8 cellular contexts compared by ENCODE assay signal in the genomic region with DNA sequence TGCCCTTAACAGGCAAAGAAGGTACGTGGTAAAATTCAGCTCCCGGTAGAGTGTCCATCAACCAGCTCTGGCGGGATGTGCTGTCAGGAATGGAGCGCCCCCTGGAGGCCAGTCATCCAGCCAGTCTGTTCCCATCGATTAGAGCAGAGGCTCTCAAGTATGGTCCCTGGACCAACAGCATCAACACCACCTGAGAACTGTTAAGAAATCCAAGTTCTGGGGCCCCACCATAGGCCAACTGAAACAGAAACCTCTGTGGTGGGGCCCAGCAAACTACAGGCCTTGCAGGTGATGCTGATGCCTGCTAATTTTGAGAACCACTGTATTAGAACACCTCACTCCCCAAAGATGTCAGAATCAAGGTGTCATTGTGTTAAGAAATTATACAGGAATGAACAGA.
DNase-seq lines count a peak whose midpoint lies in the region; ATAC-seq lines count a peak whose summit lies in the region.

No MANE protein-coding gene starts in this region.

- peak; percentile 88 for ATAC-seq in HG02763 (IDR thresholded peaks at IDR 0.05; ENCODE audit: unreplicated experiment)

- DNase-seq in activated gamma-delta T cell treated with Interleukin-2 at 50 U/mL for 16 hours (peak; percentile 24), activated gamma-delta T cell (lab: John Stamatoyannopoulos, UW) (no peak), NT2/D1 (ENCODE audit: low read depth, low spot score) (peak; percentile 63), iPS DF 4.7 (ENCODE audit: extremely low read depth, low spot score) (peak; percentile 25), GDM1 (lab: John Stamatoyannopoulos, UW) (no peak)
- peak; percentile 46 for DNase-seq in activated naive CD4-positive, alpha-beta T cell treated with Interleukin-2 at 50 U/mL for 16 hours
- DNase-seq in stimulated activated CD4-positive, alpha-beta T cell treated with anti-CD3 and anti-CD28 coated beads, TNF-alpha, amount 100 ng/mL, for 48 hours (ENCODE audit: low read depth in 3 of 3), result peak; percentile 20 to 52 (median 27)

- peaks cover 4% of the 10 kb centered on the region for H3K36me3 ChIP-seq in NT2/D1 (ENCODE audit: insufficient read depth, insufficient read length, low read length)

- peaks cover 4% of the 10 kb centered on the region; the same call in 1 of the 2 replicates for H3K9me3 ChIP-seq in NT2/D1 (ENCODE audit: insufficient read depth, low read length)

- no peak overlapping the region for H3K4me3 ChIP-seq in NT2/D1 (ENCODE audit: insufficient read length, low read depth)

- H3K4me1 ChIP-seq in NT2/D1 (ENCODE audit: insufficient read depth, insufficient read length), result no peaks in the 10 kb centered on the region

- no peak overlapping the region for H3K9ac ChIP-seq in NT2/D1 (ENCODE audit: insufficient read length, low read depth)

- no peaks in the 10 kb centered on the region for H3K27me3 ChIP-seq in NT2/D1 (ENCODE audit: insufficient read depth, insufficient read length)

Comparison
In these comparisons a context has a peak if more than half of its experiments do, and no peak if none do; other contexts are left out.
1. DNase-seq: peak in activated gamma-delta T cell treated with Interleukin-2 at 50 U/mL for 16 hours (single experiment), NT2/D1 (single experiment), activated naive CD4-positive, alpha-beta T cell treated with Interleukin-2 at 50 U/mL for 16 hours (single experiment), iPS DF 4.7 (single experiment) and stimulated activated CD4-positive, alpha-beta T cell treated with anti-CD3 and anti-CD28 coated beads, TNF-alpha, amount 100 ng/mL, for 48 hours (3 of 3); none in activated gamma-delta T cell (single experiment) and GDM1 (single experiment).